ENCODE assay signal across 24 cellular contexts in the genomic region with DNA sequence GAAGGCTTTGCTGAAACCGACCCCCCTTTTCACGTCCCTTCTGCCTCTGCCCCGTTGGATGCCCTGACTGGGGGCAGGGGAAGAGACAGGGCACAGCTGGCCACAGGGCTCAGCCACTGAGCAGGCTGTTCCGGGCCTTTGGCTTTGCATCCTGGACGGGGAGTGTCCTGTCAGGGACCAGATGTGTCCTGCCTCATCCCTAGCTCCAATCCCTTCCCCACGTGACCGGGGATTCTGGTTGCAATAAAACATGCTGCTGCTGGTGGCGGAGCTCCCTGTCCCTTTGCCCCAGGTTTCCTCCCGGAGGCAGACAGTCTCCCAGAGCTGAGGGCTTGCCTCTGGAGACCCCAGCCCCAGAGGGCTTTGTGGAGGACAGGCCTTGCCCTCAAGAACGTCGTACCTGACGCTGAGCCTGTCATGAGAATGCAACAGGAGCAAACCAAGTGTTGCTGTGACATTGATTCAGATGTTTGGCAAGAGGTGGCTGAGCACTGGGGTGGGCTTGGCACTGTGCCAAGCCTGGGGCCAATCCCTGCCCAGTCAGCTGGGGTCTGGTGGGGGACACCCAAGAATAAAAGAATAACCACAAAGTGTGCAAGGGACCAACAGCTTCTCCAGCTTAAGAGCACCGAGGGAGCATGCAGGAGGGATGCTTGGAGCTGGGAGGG. TPM values are rescaled to one million over a fixed set of nuclear protein-coding genes. Genes with fewer than 3 reads are reported as not detected.
A peak's percentile ranks its signal among the peaks of the same experiment; 100 is the strongest.
DNase-seq lines count a peak whose midpoint lies in the region; TF ChIP-seq lines count a peak whose summit lies in the region.
"Had no signal": no experiment of that assay in that cellular context is flagged by ENCODE, and none has a peak within 500 bp of the region (broad histone marks: within the 10 kb centered on the region; RNA-seq: fewer than 3 reads in every experiment).

No MANE protein-coding gene starts in this region.

- 69% methylated on average over 13 of the region's 13 CpGs; no CpG with 5 or more reads in 1 of the 2 donors for WGBS in transverse colon (ENCODE audit: low coverage in 1 of 2), 2 donors

- peak; percentile 72 to 88 for DNase-seq in NCI-H524 (lab: John Stamatoyannopoulos, UW)
- DNase-seq in NCI-H524 treated with DMSO at 0.1 percent for 48 hours (lab: John Stamatoyannopoulos, UW): no peak
- DNase-seq in nephron progenitor cell: peak; percentile 13
- no peak for DNase-seq in transverse colon
- DNase-seq in NCI-H1694 (lab: John Stamatoyannopoulos, UW): no peak
- DNase-seq in kidney tubule cell (ENCODE audit: low spot score): no peak
- no peak for DNase-seq in activated CD4-positive, alpha-beta T cell treated with anti-CD3 and anti-CD28 coated beads, Interleukin-2, amount 50 U/mL, for 4 hours
- DNase-seq: activated B cell treated with CpG ODN at 0.5 μM for 24 hours; activated CD4-positive, alpha-beta memory T cell treated with anti-CD3 and anti-CD28 coated beads, Interleukin-2, amount 10 ng/mL, durations not matched to agents 7 days and 5 days; activated naive CD4-positive, alpha-beta T cell treated with anti-CD3 and anti-CD28 coated beads, Interleukin-2, amount 50 U/mL, for 16 hours; activated T-cell treated with anti-CD3 and anti-CD28 coated beads, Interleukin-2, amount 50 U/mL, for 1 hour; COR-L47; endodermal cell; islet precursor cell; naive thymus-derived CD8-positive, alpha-beta T cell; NCI-H526 treated with DMSO at 0.1 percent for 48 hours; stimulated activated CD4-positive, alpha-beta T cell treated with anti-CD3 and anti-CD28 coated beads, Interleukin-4, amount 100 ng/mL, for 24 hours had no signal

- no peak for TF ChIP-seq POLR2A in transverse colon (IDR thresholded peaks at IDR 0.05)

- no peaks in the 10 kb centered on the region for H3K9me3 ChIP-seq in transverse colon
- H3K9me3 ChIP-seq: ascending aorta, SJSA1, thoracic aorta had no signal

- TF ChIP-seq CTCF in VCaP (conservative IDR thresholded peaks at IDR 0.05) (no peak), nephron progenitor cell (IDR thresholded peaks at IDR 0.05) (no peak), transverse colon (IDR thresholded peaks at IDR 0.05) (no peak)

- H3K4me1 ChIP-seq in transverse colon: peaks cover 2 to 24% (median 10%) of the 10 kb centered on the region in 4 donors

- in situ Hi-C loops in transverse colon (cut with MboI; ENCODE audit: low pct_ligation_motif_present in 1 of 4, low pct_unique_long_range_greater_than_20kb in 1 of 4, low sequenced_read_pairs in 3 of 4): loop anchor here in 2 of 4 donors (10.0 kb wide), 1 partner anchor 47 kb away; no protein-coding TSS in a partner anchor

- peaks cover 7% of the 10 kb centered on the region for H3K4me1 Mint-ChIP-seq in nephron progenitor cell
- H3K4me1 Mint-ChIP-seq: activated B cell treated with CpG ODN at 0.5 μM for 24 hours; activated CD4-positive, alpha-beta memory T cell treated with anti-CD3 and anti-CD28 coated beads, Interleukin-2, amount 10 ng/mL, durations not matched to agents 7 days and 5 days; memory B cell; naive thymus-derived CD8-positive, alpha-beta T cell had no signal

- intact Hi-C loops in transverse colon (cut with DNase I; ENCODE audit: low total_unique reads): no loop called here

- H3K36me3 ChIP-seq in transverse colon: peaks cover 0 to 15% (median 7%) of the 10 kb centered on the region in 4 donors

- no peak overlapping the region for H3K4me3 ChIP-seq in transverse colon
- H3K4me3 ChIP-seq: ascending aorta, SJSA1, smooth muscle cell, thoracic aorta had no signal

- peak overlapping the region; percentile 1; the same call in 1 of the 2 replicates for H3K27ac ChIP-seq in VCaP
- H3K27ac ChIP-seq in transverse colon: peak overlapping the region in 3 of 4 donors; percentile 4 to 36 (median 18)
- H3K27ac ChIP-seq: 22Rv1, ascending aorta, SJSA1, thoracic aorta had no signal

- TF ChIP-seq EP300 in transverse colon (IDR thresholded peaks at IDR 0.05; ENCODE audit: low read depth): no peak

- no peaks in the 10 kb centered on the region for H3K36me3 Mint-ChIP-seq in nephron progenitor cell (ENCODE audit: low read depth)
- H3K36me3 Mint-ChIP-seq: memory B cell; naive thymus-derived CD8-positive, alpha-beta T cell had no signal

- H3K27me3 Mint-ChIP-seq in nephron progenitor cell (ENCODE audit: low read depth, poor library complexity): no peaks in the 10 kb centered on the region
- H3K27me3 Mint-ChIP-seq: activated B cell treated with CpG ODN at 0.5 μM for 24 hours; activated CD4-positive, alpha-beta memory T cell treated with anti-CD3 and anti-CD28 coated beads, Interleukin-2, amount 10 ng/mL, durations not matched to agents 7 days and 5 days had no signal

- H3K27ac Mint-ChIP-seq in nephron progenitor cell: no peak overlapping the region
- H3K27ac Mint-ChIP-seq: activated B cell treated with CpG ODN at 0.5 μM for 24 hours; activated CD4-positive, alpha-beta memory T cell treated with anti-CD3 and anti-CD28 coated beads, Interleukin-2, amount 10 ng/mL, durations not matched to agents 7 days and 5 days; endodermal cell; memory B cell had no signal

- no peak overlapping the region for H3K4me3 Mint-ChIP-seq in nephron progenitor cell
- H3K4me3 Mint-ChIP-seq: activated B cell treated with CpG ODN at 0.5 μM for 24 hours; activated CD4-positive, alpha-beta memory T cell treated with anti-CD3 and anti-CD28 coated beads, Interleukin-2, amount 10 ng/mL, durations not matched to agents 7 days and 5 days; endodermal cell; memory B cell; naive thymus-derived CD8-positive, alpha-beta T cell had no signal

- no peaks in the 10 kb centered on the region for H3K9me3 Mint-ChIP-seq in nephron progenitor cell
- H3K9me3 Mint-ChIP-seq: activated B cell treated with CpG ODN at 0.5 μM for 24 hours; activated CD4-positive, alpha-beta memory T cell treated with anti-CD3 and anti-CD28 coated beads, Interleukin-2, amount 10 ng/mL, durations not matched to agents 7 days and 5 days; endodermal cell; memory B cell; naive thymus-derived CD8-positive, alpha-beta T cell had no signal

- H3K27me3 ChIP-seq in transverse colon: no peaks in the 10 kb centered on the region
- H3K27me3 ChIP-seq: ascending aorta, SJSA1 had no signal

RNA-seq across cellular contexts. Expression of gene CDC42EP2, which starts 7.3 kb away (rescaled TPM):
- total RNA-seq in transverse colon: 10 to 100 TPM in 3 of 4 donors, 1 to 10 TPM in 1; 9.1 to 22.7 (median 14.5) TPM

RNA-seq across cellular contexts. Expression of gene DPF2, which starts 11.7 kb away (rescaled TPM):
- 10 to 100 TPM; 29.1 to 50.9 (median 37.6) TPM for total RNA-seq in transverse colon

RNA-seq across cellular contexts. Expression of gene TIGD3, which starts 32.6 kb away (rescaled TPM):
- 1 to 10 TPM in 1 of 4 donors, under 1 TPM in 2, not detected in 1; 0.48 to 3.0 (median 0.75) TPM for total RNA-seq in transverse colon
- total RNA-seq: ascending aorta, SJSA1, thoracic aorta had no signal

Comparison
In these comparisons a context has a peak if more than half of its experiments do, and no peak if none do; other contexts are left out.
1. DNase-seq: peak in NCI-H524 (2 of 2) and nephron progenitor cell (single experiment); none in NCI-H524 treated with DMSO at 0.1 percent for 48 hours (single experiment), transverse colon (single experiment), NCI-H1694 (single experiment), kidney tubule cell (single experiment) and activated CD4-positive, alpha-beta T cell treated with anti-CD3 and anti-CD28 coated beads, Interleukin-2, amount 50 U/mL, for 4 hours (0 of 2).